Comparison of ENCODE assay signal across 13 cellular contexts in the genomic region with DNA sequence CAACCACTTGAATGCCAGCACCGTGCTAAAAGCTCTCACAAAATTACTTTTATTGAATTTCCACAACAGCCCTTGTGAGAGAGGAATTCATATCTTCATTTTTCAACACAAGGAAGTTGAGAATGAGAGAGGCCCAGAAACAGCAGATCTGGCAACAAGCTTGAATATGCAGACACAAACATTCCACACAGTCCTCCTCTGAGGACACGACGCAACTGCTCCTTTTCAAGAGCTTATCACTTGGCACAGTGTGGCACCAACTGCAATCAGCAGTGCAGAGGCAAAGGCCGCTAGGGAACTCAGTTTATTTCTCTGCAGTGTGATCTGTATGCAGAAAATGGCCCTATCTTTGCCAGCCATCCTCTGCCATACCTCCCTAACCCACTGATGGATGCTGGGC. TPM values are rescaled to one million over a fixed set of nuclear protein-coding genes. Genes with fewer than 3 reads are reported as not detected.
A peak's percentile ranks its signal among the peaks of the same experiment; 100 is the strongest.
DNase-seq lines count a peak whose midpoint lies in the region; ATAC-seq and TF ChIP-seq lines count a peak whose summit lies in the region.
"Had no signal": no experiment of that assay in that cellular context is flagged by ENCODE, and none has a peak within 500 bp of the region (broad histone marks: within the 10 kb centered on the region; RNA-seq: fewer than 3 reads in every experiment).

No MANE protein-coding gene starts in this region.

- H3K27ac Mint-ChIP-seq in WTC11 = no peak overlapping the region

- CTCF ChIA-PET in WTC11 (lab: Charles Lee) = interaction anchor here (0.6 to 3.7 kb wide), 58 partner anchors 9 to 469 kb away, joined by 3 to 44 read pairs (median 4); partner anchors contain the start of genes IFNAR1, IFNAR2, IL10RB and OLIG2

- no peaks in the 10 kb centered on the region for H3K36me3 Mint-ChIP-seq in WTC11

- no peaks in the 10 kb centered on the region for H3K9me3 ChIP-seq in left ventricle myocardium inferior (replicated peaks)
- H3K9me3 ChIP-seq in gastrocnemius medialis = no peaks in the 10 kb centered on the region
- H3K9me3 ChIP-seq: vagina had no signal

- 0 out of 2 replicates have a peak, but pooled peaks have one; percentile 11 for ATAC-seq in WTC11
- no peak for ATAC-seq in gastrocnemius medialis
- no peak for ATAC-seq in HG03342 (IDR thresholded peaks at IDR 0.05; ENCODE audit: unreplicated experiment)
- no peak for ATAC-seq in GM18502 (IDR thresholded peaks at IDR 0.05; ENCODE audit: poor library complexity, unreplicated experiment)

- H3K36me3 ChIP-seq in left ventricle myocardium inferior = no peaks in the 10 kb centered on the region
- H3K36me3 ChIP-seq in gastrocnemius medialis = no peaks in the 10 kb centered on the region
- H3K36me3 ChIP-seq: vagina had no signal

- in situ Hi-C loops in gastrocnemius medialis (cut with MboI; ENCODE audit: low sequenced_read_pairs in 4 of 4) = loop anchor here in 3 of 4 donors (5.0 to 10.0 kb wide), 4 partner anchors 167 to 363 kb away; no protein-coding TSS in a partner anchor

- H3K9me3 Mint-ChIP-seq in WTC11 = no peaks in the 10 kb centered on the region
- H3K9me3 Mint-ChIP-seq: stimulated activated naive CD8-positive, alpha-beta T cell treated with anti-CD3 and anti-CD28 coated beads, Interleukin-15, Interleukin-2, amounts not matched to agents 100 ng/mL and 50 ng/mL, for 24 hours had no signal

- no peak for TF ChIP-seq POLR2A in gastrocnemius medialis (IDR thresholded peaks at IDR 0.05)

- POLR2A ChIA-PET in WTC11 (lab: Charles Lee) = no interaction called here

- peak overlapping the region; percentile 88 for H3K27ac ChIP-seq in left ventricle myocardium inferior (replicated peaks)
- peak overlapping the region in 3 of 4 donors; percentile 24 to 41 (median 36) for H3K27ac ChIP-seq in gastrocnemius medialis
- H3K27ac ChIP-seq: vagina had no signal

- no peak overlapping the region for H3K4me3 Mint-ChIP-seq in WTC11
- H3K4me3 Mint-ChIP-seq: stimulated activated naive CD8-positive, alpha-beta T cell treated with anti-CD3 and anti-CD28 coated beads, Interleukin-15, Interleukin-2, amounts not matched to agents 100 ng/mL and 50 ng/mL, for 24 hours had no signal

- H3K27me3 Mint-ChIP-seq in WTC11 (ENCODE audit: low read depth) = peaks cover 4% of the 10 kb centered on the region; the same call in 1 of the 2 replicates
- H3K27me3 Mint-ChIP-seq: stimulated activated naive CD8-positive, alpha-beta T cell treated with anti-CD3 and anti-CD28 coated beads, Interleukin-15, Interleukin-2, amounts not matched to agents 100 ng/mL and 50 ng/mL, for 24 hours had no signal

- peaks cover 16% of the 10 kb centered on the region for H3K4me1 Mint-ChIP-seq in WTC11

- TF ChIP-seq CTCF in WTC11 (IDR thresholded peaks at IDR 0.05) (no peak), left ventricle myocardium inferior (IDR thresholded peaks at IDR 0.05; ENCODE audit: borderline replicate concordance) (no peak), gastrocnemius medialis (IDR thresholded peaks at IDR 0.05 in 4 of 5, conservative IDR thresholded peaks at IDR 0.05 in 1 of 5) (no peak)

- H3K4me3 ChIP-seq in left ventricle myocardium inferior = peak overlapping the region; percentile 26
- H3K4me3 ChIP-seq in gastrocnemius medialis = no peak overlapping the region
- H3K4me3 ChIP-seq: K562, vagina had no signal

- H3K4me1 ChIP-seq in left ventricle myocardium inferior (peaks cover 42% of the 10 kb centered on the region), gastrocnemius medialis (peaks cover 28 to 39% of the 10 kb centered on the region in 2 donors)
- H3K4me1 ChIP-seq: vagina had no signal

- DNase-seq in DMS79 treated with DMSO at 0.1 percent for 48 hours (lab: John Stamatoyannopoulos, UW) (peak; percentile 35), WTC11 (ENCODE audit: low spot score) (no peak), left ventricle myocardium inferior (peak; percentile 25), gastrocnemius medialis (no peak), NCI-H1092 treated with DMSO at 0.1 percent for 48 hours (lab: John Stamatoyannopoulos, UW) (no peak), NOMO-1 treated with dmso at 0.1 percent for 144 hours (lab: John Stamatoyannopoulos, UW; ENCODE audit: unreplicated experiment) (no peak)
- DNase-seq: cortex of kidney, kidney had no signal

- intact Hi-C loops in left ventricle myocardium inferior (cut with micrococcal nuclease) (loop anchor here (5.0 to 10.0 kb wide), 2 partner anchors 250 to 253 kb away; no protein-coding TSS in a partner anchor), gastrocnemius medialis (cut with DNase I; ENCODE audit: low total_unique reads) (loop anchor here (5.0 kb wide), 3 partner anchors 180 to 410 kb away; no protein-coding TSS in a partner anchor)

- H3K27me3 ChIP-seq in left ventricle myocardium inferior (ENCODE audit: low read depth) (no peaks in the 10 kb centered on the region), gastrocnemius medialis (no peaks in the 10 kb centered on the region)
- H3K27me3 ChIP-seq: vagina had no signal

TF ChIP-seq in WTC11, 78 proteins besides CTCF, POLR2A, EP300 and RAD21:
- TF ChIP-seq USF2 (CRISPR knock-in tag; IDR thresholded peaks at IDR 0.05) = no peak
- TF ChIP-seq MXD4 (CRISPR knock-in tag; IDR thresholded peaks at IDR 0.05; ENCODE audit: borderline replicate concordance) = no peak
- no peak for TF ChIP-seq MYBL2 (CRISPR knock-in tag; IDR thresholded peaks at IDR 0.05)
- no peak for TF ChIP-seq SMAD4 (CRISPR knock-in tag; IDR thresholded peaks at IDR 0.05)
- TF ChIP-seq, protein P1, sequence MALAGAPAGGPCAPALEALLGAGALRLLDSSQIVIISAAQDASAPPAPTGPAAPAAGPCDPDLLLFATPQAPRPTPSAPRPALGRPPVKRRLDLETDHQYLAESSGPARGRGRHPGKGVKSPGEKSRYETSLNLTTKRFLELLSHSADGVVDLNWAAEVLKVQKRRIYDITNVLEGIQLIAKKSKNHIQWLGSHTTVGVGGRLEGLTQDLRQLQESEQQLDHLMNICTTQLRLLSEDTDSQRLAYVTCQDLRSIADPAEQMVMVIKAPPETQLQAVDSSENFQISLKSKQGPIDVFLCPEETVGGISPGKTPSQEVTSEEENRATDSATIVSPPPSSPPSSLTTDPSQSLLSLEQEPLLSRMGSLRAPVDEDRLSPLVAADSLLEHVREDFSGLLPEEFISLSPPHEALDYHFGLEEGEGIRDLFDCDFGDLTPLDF (CRISPR knock-in tag; IDR thresholded peaks at IDR 0.05) = no peak
- TF ChIP-seq TEAD4 (CRISPR knock-in tag; IDR thresholded peaks at IDR 0.05) = no peak
- no peak for TF ChIP-seq CDX4 (CRISPR knock-in tag; IDR thresholded peaks at IDR 0.05; ENCODE audit: borderline replicate concordance)
- no peak for TF ChIP-seq SMAD3 (CRISPR knock-in tag; IDR thresholded peaks at IDR 0.05; ENCODE audit: borderline replicate concordance)
- TF ChIP-seq, protein P2, sequence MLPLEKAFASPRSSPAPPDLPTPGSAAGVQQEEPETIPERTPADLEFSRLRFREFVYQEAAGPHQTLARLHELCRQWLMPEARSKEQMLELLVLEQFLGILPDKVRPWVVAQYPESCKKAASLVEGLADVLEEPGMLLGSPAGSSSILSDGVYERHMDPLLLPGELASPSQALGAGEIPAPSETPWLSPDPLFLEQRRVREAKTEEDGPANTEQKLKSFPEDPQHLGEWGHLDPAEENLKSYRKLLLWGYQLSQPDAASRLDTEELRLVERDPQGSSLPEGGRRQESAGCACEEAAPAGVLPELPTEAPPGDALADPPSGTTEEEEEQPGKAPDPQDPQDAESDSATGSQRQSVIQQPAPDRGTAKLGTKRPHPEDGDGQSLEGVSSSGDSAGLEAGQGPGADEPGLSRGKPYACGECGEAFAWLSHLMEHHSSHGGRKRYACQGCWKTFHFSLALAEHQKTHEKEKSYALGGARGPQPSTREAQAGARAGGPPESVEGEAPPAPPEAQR (CRISPR knock-in tag; IDR thresholded peaks at IDR 0.05) = no peak
- TF ChIP-seq HMGA2 (CRISPR knock-in tag; IDR thresholded peaks at IDR 0.05) = no peak
- TF ChIP-seq, protein P3, sequence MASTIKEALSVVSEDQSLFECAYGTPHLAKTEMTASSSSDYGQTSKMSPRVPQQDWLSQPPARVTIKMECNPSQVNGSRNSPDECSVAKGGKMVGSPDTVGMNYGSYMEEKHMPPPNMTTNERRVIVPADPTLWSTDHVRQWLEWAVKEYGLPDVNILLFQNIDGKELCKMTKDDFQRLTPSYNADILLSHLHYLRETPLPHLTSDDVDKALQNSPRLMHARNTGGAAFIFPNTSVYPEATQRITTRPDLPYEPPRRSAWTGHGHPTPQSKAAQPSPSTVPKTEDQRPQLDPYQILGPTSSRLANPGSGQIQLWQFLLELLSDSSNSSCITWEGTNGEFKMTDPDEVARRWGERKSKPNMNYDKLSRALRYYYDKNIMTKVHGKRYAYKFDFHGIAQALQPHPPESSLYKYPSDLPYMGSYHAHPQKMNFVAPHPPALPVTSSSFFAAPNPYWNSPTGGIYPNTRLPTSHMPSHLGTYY (CRISPR knock-in tag; IDR thresholded peaks at IDR 0.05) = no peak
- TF ChIP-seq TCF7 (CRISPR knock-in tag; IDR thresholded peaks at IDR 0.05; ENCODE audit: low read depth) = no peak

RNA-seq across cellular contexts. Expression of gene IFNAR2, which starts 32.2 kb away (rescaled TPM):
- total RNA-seq in WTC11 (2021) (13.3 to 19.1 TPM (median 16.4 TPM) in 3 replicates), left ventricle myocardium inferior (9.0 TPM), gastrocnemius medialis (1 to 10 TPM; 3.4 to 8.0 (median 4.7) TPM)

Comparison
In these comparisons a context has a peak if more than half of its experiments do, and no peak if none do; other contexts are left out.
1. DNase-seq: peak in DMS79 treated with DMSO at 0.1 percent for 48 hours (single experiment) and left ventricle myocardium inferior (single experiment); none in WTC11 (single experiment), gastrocnemius medialis (0 of 2), NCI-H1092 treated with DMSO at 0.1 percent for 48 hours (single experiment) and NOMO-1 treated with dmso at 0.1 percent for 144 hours (single experiment).